ENCODE assay signal across 8 cellular contexts in the genomic region with DNA sequence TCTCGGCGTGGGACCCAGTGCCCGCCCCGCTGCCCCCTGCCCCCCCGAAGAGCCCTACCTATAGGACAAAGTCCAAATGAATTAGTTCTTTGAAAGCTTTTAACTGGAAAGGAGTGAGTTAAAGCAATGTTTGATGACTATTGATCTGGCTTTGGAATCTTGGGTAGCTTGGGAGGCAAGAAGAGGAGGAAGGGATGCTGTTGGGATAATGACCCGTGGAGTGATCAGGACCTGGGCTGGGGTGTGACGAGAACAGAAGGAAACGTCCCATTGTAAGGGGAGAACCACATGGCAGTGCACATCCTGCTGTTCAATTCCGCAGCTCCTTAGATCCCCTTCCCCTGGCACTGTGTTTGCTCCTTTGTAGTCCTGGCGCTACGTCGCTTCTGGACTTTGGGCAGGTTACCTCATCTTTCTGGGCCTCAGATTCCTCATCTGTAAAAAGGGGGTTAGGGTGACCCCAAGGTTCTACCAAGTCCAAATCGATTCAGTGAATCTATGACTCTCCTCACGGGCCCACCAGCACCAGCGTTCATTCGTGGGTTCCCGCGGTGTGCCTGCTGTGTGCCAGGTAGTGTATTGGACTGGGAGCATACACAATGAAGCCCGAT. TPM values are rescaled to one million over a fixed set of nuclear protein-coding genes. Genes with fewer than 3 reads are reported as not detected.
DNase-seq lines count a peak whose midpoint lies in the region; ATAC-seq and TF ChIP-seq lines count a peak whose summit lies in the region.

No MANE protein-coding gene starts in this region.

- no TSS peak for BruUV-seq in Panc1 (replicated peaks; lab: Mats Ljungman, UMichigan)

- peak overlapping the region; percentile 77 for H3K27ac ChIP-seq in Panc1 (ENCODE audit: low read length)
- H3K27ac ChIP-seq in muscle layer of colon (ENCODE audit: low read depth, low read length): peak overlapping the region; percentile 75
- peak overlapping the region; percentile 93 to 98 for H3K27ac ChIP-seq in uterus

- intact Hi-C loops in Panc1 (cut with micrococcal nuclease; ENCODE audit: unreplicated experiment): no loop called here
- intact Hi-C loops in dendritic cell treated with granulocyte-macrophage colony-stimulating factor and Interleukin-4, amounts not matched to agents 40 ng/mL and 50 ng/mL, for 4 days (cut with micrococcal nuclease): loop anchor here (1.0 to 5.0 kb wide), 3 partner anchors 90 to 635 kb away; partner anchors contain the start of genes NIPBL and SKP2
- intact Hi-C loops in uterus (cut with DNase I; ENCODE audit: low total_unique reads): no loop called here

- TF ChIP-seq POLR2A in uterus (IDR thresholded peaks at IDR 0.05): no peak

- POLR2A ChIA-PET in Panc1 (lab: Charles Lee): interaction anchor here (0.6 to 0.7 kb wide), 6 partner anchors 11 to 551 kb away, joined by 3 to 10 read pairs (median 4); no protein-coding TSS in a partner anchor

- H3K27ac Mint-ChIP-seq in dendritic cell treated with granulocyte-macrophage colony-stimulating factor and Interleukin-4, amounts not matched to agents 40 ng/mL and 50 ng/mL, for 4 days: peak overlapping the region; percentile 94

- peaks cover 11% of the 10 kb centered on the region for H3K36me3 Mint-ChIP-seq in dendritic cell treated with granulocyte-macrophage colony-stimulating factor and Interleukin-4, amounts not matched to agents 40 ng/mL and 50 ng/mL, for 4 days (ENCODE audit: low read depth)

- CTCF ChIA-PET in Panc1 (lab: Charles Lee): interaction anchor here (0.7 to 0.9 kb wide), 2 partner anchors 70 to 957 kb away, joined by 5 to 11 read pairs; no protein-coding TSS in a partner anchor

- in situ Hi-C loops in Panc1 (cut with HindIII; ENCODE audit: low pct_unique_long_range_greater_than_20kb, low sequenced_read_pairs): no loop called here

- peaks cover 39% of the 10 kb centered on the region for H3K4me1 Mint-ChIP-seq in dendritic cell treated with granulocyte-macrophage colony-stimulating factor and Interleukin-4, amounts not matched to agents 40 ng/mL and 50 ng/mL, for 4 days (ENCODE audit: low read depth)

- H3K4me1 ChIP-seq in Panc1 (ENCODE audit: control insufficient read depth, insufficient read depth, low read length) (peaks cover 25% of the 10 kb centered on the region), muscle layer of colon (ENCODE audit: insufficient read depth, low read length) (peaks cover 35% of the 10 kb centered on the region), uterus (peaks cover 7 to 13% of the 10 kb centered on the region in 2 donors)

- TF ChIP-seq CTCF in GM06990 (IDR thresholded peaks at IDR 0.05; ENCODE audit: insufficient read depth, low read length, poor library complexity, severe bottlenecking): no peak
- TF ChIP-seq CTCF in Panc1 (IDR thresholded peaks at IDR 0.05): no peak
- TF ChIP-seq CTCF in uterus (IDR thresholded peaks at IDR 0.05): no peak

- H3K36me3 ChIP-seq in GM06990 (ENCODE audit: control insufficient read depth, insufficient read depth, low read length): no peaks in the 10 kb centered on the region
- no peaks in the 10 kb centered on the region; the same call in 1 of the 2 replicates for H3K36me3 ChIP-seq in Panc1 (ENCODE audit: control insufficient read depth, insufficient read depth, low read length)
- no peaks in the 10 kb centered on the region for H3K36me3 ChIP-seq in muscle layer of colon (ENCODE audit: insufficient read depth, low read length)
- no peaks in the 10 kb centered on the region for H3K36me3 ChIP-seq in uterus

- ATAC-seq in Panc1 (no peak), GM19035 (IDR thresholded peaks at IDR 0.05; ENCODE audit: unreplicated experiment) (no peak), HG02588 (IDR thresholded peaks at IDR 0.05; ENCODE audit: unreplicated experiment) (no peak)

- H3K9me3 ChIP-seq in Panc1 (ENCODE audit: control insufficient read depth, insufficient read depth, low read depth, low read length) (no peaks in the 10 kb centered on the region), muscle layer of colon (ENCODE audit: low read length) (no peaks in the 10 kb centered on the region), uterus (no peaks in the 10 kb centered on the region)

- DNase-seq in GM06990 (ENCODE audit: extremely low read depth, insufficient read length) (no peak), Panc1 (ENCODE audit: low read depth, low spot score) (no peak), uterus (peak; percentile 21 to 22), AML-193 (lab: John Stamatoyannopoulos, UW) (no peak)

- peak overlapping the region; percentile 89 for H3K4me3 Mint-ChIP-seq in dendritic cell treated with granulocyte-macrophage colony-stimulating factor and Interleukin-4, amounts not matched to agents 40 ng/mL and 50 ng/mL, for 4 days

- no peaks in the 10 kb centered on the region for H3K27me3 Mint-ChIP-seq in dendritic cell treated with granulocyte-macrophage colony-stimulating factor and Interleukin-4, amounts not matched to agents 40 ng/mL and 50 ng/mL, for 4 days

- H3K9me3 Mint-ChIP-seq in dendritic cell treated with granulocyte-macrophage colony-stimulating factor and Interleukin-4, amounts not matched to agents 40 ng/mL and 50 ng/mL, for 4 days: no peaks in the 10 kb centered on the region

- no peaks in the 10 kb centered on the region for H3K27me3 ChIP-seq in GM06990 (replicated peaks; ENCODE audit: control insufficient read depth, insufficient read depth, low read length)
- H3K27me3 ChIP-seq in Panc1 (ENCODE audit: control insufficient read depth, insufficient read depth, low read length): no peaks in the 10 kb centered on the region
- no peaks in the 10 kb centered on the region for H3K27me3 ChIP-seq in muscle layer of colon (ENCODE audit: control insufficient read depth in 1 of 2, insufficient read depth in 2 of 2, low read length in 2 of 2)
- H3K27me3 ChIP-seq in uterus: no peaks in the 10 kb centered on the region

- H3K9ac ChIP-seq in muscle layer of colon (ENCODE audit: low read length): no peak overlapping the region

- H3K4me3 ChIP-seq in GM06990 (replicated peaks; ENCODE audit: low read depth, low read length): peak overlapping the region; percentile 77
- H3K4me3 ChIP-seq in Panc1 (ENCODE audit: low read depth in 2 of 2, low read length in 2 of 2): peak overlapping the region; percentile 79
- H3K4me3 ChIP-seq in muscle layer of colon (ENCODE audit: low read depth in 1 of 2, low read length in 2 of 2): peak overlapping the region; percentile 38 to 49
- peak overlapping the region; percentile 64 to 80 for H3K4me3 ChIP-seq in uterus

RNA-seq across cellular contexts. Expression of gene NADK2, which starts 0.9 kb away (rescaled TPM):
- total RNA-seq in Panc1 (2021; ENCODE audit: unreplicated experiment) (22.5 TPM), uterus (10 to 100 TPM; 19.2 to 74.7 (median 24.9) TPM)
- polyA plus RNA-seq in Panc1 (2012; ENCODE audit: insufficient read length): 11.9 TPM

RNA-seq across cellular contexts. Expression of gene RANBP3L, which starts 59.1 kb away (rescaled TPM):
- total RNA-seq in Panc1 (2021; ENCODE audit: unreplicated experiment) (0.28 TPM), uterus (1 to 10 TPM in 2 of 4 donors, under 1 TPM in 2; 0.51 to 4.0 (median 1.0) TPM)
- not detected for polyA plus RNA-seq in Panc1 (2012; ENCODE audit: insufficient read length)

Comparison
In these comparisons a context has a peak if more than half of its experiments do, and no peak if none do; other contexts are left out.
1. DNase-seq: peak in uterus (2 of 2); none in GM06990 (single experiment), Panc1 (single experiment) and AML-193 (0 of 2).
2. Peak in every context shown above with its lines, with median percentiles within 50 percentile points of each other: H3K4me3 ChIP-seq and H3K27ac ChIP-seq.